In the genomic region with DNA sequence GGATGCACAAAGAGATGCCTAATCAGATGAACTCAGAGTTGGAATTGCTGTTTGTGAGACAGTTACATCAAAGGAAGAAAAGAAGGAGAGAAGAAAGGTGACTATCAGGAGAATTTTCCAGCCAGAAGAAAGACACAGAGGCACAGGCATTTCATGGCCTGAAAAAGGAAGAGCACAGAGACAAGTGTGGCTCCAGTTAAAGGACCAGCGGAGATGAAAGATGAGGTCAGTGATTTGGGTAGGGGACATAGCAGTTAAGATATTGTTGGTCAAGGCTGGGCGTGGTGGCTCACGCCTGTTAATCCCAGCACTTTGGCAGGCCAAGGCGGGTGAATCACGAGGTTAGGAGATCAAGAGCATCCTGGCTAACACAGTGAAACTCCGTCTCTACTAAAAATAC, we compare ENCODE assay signal across 37 cellular contexts. TPM values are rescaled to one million over a fixed set of nuclear protein-coding genes. Genes with fewer than 3 reads are reported as not detected.
"Had no signal": no experiment of that assay in that cellular context is flagged by ENCODE, and none has a peak within 500 bp of the region (broad histone marks: within the 10 kb centered on the region; RNA-seq: fewer than 3 reads in every experiment).

No MANE protein-coding gene starts in this region.

- DNase-seq: Karpas-422, Kasumi-1, MM.1S, MV-4-11, NCI-H1048, NCI-H1092, NCI-H1092 treated with DMSO at 0.1 percent for 48 hours, NCI-H1105, NCI-H1105 treated with DMSO at 0.1 percent for 48 hours, NCI-H1417, NCI-H1417 treated with DMSO at 0.1 percent for 48 hours, NCI-H1436, NCI-H1436 treated with DMSO at 0.1 percent for 48 hours, NCI-H146, NCI-H1694, NCI-H1694 treated with DMSO at 0.1 percent for 48 hours, NCI-H187, NCI-H187 treated with DMSO at 0.1 percent for 48 hours, NCI-H1930, NCI-H2029, NCI-H2029 treated with DMSO at 0.1 percent for 48 hours, NCI-H2081, NCI-H2081 treated with DMSO at 0.1 percent for 48 hours, NCI-H2107, NCI-H2171, NCI-H2171 treated with DMSO at 0.1 percent for 48 hours, NCI-H2227 treated with DMSO at 0.1 percent for 48 hours, NCI-H226, NCI-H345, NCI-H446, NCI-H446 treated with DMSO at 0.1 percent for 48 hours, NCI-H510A, NCI-H510A treated with DMSO at 0.1 percent for 48 hours had no signal

- H3K4me2 ChIP-seq: KMS-11 had no signal

- H3K27ac ChIP-seq: KMS-11 had no signal

- H3K9ac ChIP-seq: KMS-11 had no signal

RNA-seq across cellular contexts. Expression of a gene that starts 3.4 kb away (rescaled TPM):
- total RNA-seq: LHCN-M2, M059J, MCF 10A had no signal

RNA-seq across cellular contexts. Expression of a gene that starts 15.0 kb away (rescaled TPM):
- total RNA-seq: MCF 10A had no signal

RNA-seq across cellular contexts. Expression of a gene that starts 35.6 kb away (rescaled TPM):
- total RNA-seq: LHCN-M2, M059J, MCF 10A had no signal
